Comparison of ENCODE assay signal across 8 cellular contexts in genomic region chr16:84820305-84820684, GRCh38. TPM values are rescaled to one million over a fixed set of nuclear protein-coding genes. Genes with fewer than 3 reads are reported as not detected.
A peak's percentile ranks its signal among the peaks of the same experiment; 100 is the strongest.
DNase-seq lines count a peak whose midpoint lies in the region; ATAC-seq, FAIRE-seq and TF ChIP-seq lines count a peak whose summit lies in the region.

No MANE protein-coding gene starts in this region.

- no peaks in the 10 kb centered on the region for H3K9me3 ChIP-seq in adipocyte (ENCODE audit: control insufficient read depth, low read length)
- H3K9me3 ChIP-seq in HepG2 (ENCODE audit: low read length): no peaks in the 10 kb centered on the region
- no peaks in the 10 kb centered on the region for H3K9me3 ChIP-seq in suprapubic skin

- CTCF ChIA-PET in HepG2 (lab: Yijun Ruan, JAX; ENCODE audit: low intra/inter-chr PET ratio, low total read pairs): no interaction called here

- TF ChIP-seq CTCF in HepG2 (CRISPR knock-in tag; IDR thresholded peaks at IDR 0.05) (no peak), suprapubic skin (IDR thresholded peaks at IDR 0.05) (no peak)

- POLR2A ChIA-PET in HepG2 (lab: Yijun Ruan, JAX): interaction anchor here (1.0 kb wide), 1 partner anchor 131 kb away, joined by 3 read pairs; no protein-coding TSS in a partner anchor

- peak overlapping the region; percentile 86 for H3K4me3 ChIP-seq in adipocyte (ENCODE audit: low read length)
- H3K4me3 ChIP-seq in HepG2 (replicated peaks in 1 of 3; ENCODE audit: insufficient read depth in 1 of 3, low read depth in 2 of 3, low read length in 3 of 3): peak overlapping the region in 1 of 3 experiments; percentile 62; a peak in 1 of 6 replicates
- H3K4me3 ChIP-seq in suprapubic skin: peak overlapping the region; percentile 57

- ATAC-seq in HepG2 (peak; percentile 7; the same call in 1 of the 3 replicates), HG02973 (IDR thresholded peaks at IDR 0.05; ENCODE audit: unreplicated experiment) (no peak), GM18520 (IDR thresholded peaks at IDR 0.05; ENCODE audit: unreplicated experiment) (no peak)

- H3K79me2 ChIP-seq in HepG2 (ENCODE audit: insufficient read depth, low read length): no peaks in the 10 kb centered on the region

- in situ Hi-C loops in HepG2 (cut with HindIII; ENCODE audit: extremely low pct_ligation_motif_present, low pct_unique_long_range_greater_than_20kb): no loop called here

- TF ChIP-seq POLR2A in HepG2 (IDR thresholded peaks at IDR 0.05; ENCODE audit: insufficient read depth in 1 of 2, low read depth in 2 of 2, low read length in 2 of 2): no peak
- no peak for TF ChIP-seq POLR2A in suprapubic skin (IDR thresholded peaks at IDR 0.05)

- FAIRE-seq in HepG2 (lab: Jason Lieb, UNC): no peak

- H3K4me1 ChIP-seq in adipocyte (ENCODE audit: control insufficient read depth, insufficient read depth, low read length) (peaks cover 40% of the 10 kb centered on the region), HepG2 (ENCODE audit: insufficient read depth, low read length) (peaks cover 27% of the 10 kb centered on the region), suprapubic skin (peaks cover 40% of the 10 kb centered on the region)

- H3K27ac ChIP-seq in HepG2 (ENCODE audit: extremely low read length, insufficient read depth, low read length): no peak overlapping the region
- peak overlapping the region; percentile 78 for H3K27ac ChIP-seq in suprapubic skin

- H3K27me3 ChIP-seq in adipocyte (replicated peaks; ENCODE audit: control insufficient read depth, insufficient read depth, low read length) (no peaks in the 10 kb centered on the region), HepG2 (ENCODE audit: control insufficient read depth in 1 of 2, insufficient read depth in 2 of 2, low read length in 2 of 2) (peaks cover 12 to 67% of the 10 kb centered on the region in 2 experiments), suprapubic skin (no peaks in the 10 kb centered on the region)

- H3K36me3 ChIP-seq in adipocyte (ENCODE audit: control insufficient read depth, insufficient read depth, low read length, severe bottlenecking): no peaks in the 10 kb centered on the region
- no peaks in the 10 kb centered on the region for H3K36me3 ChIP-seq in HepG2 (replicated peaks in 1 of 2; ENCODE audit: control insufficient read depth in 1 of 2, insufficient read depth in 2 of 2, low read length in 2 of 2)
- H3K36me3 ChIP-seq in suprapubic skin: no peaks in the 10 kb centered on the region

- intact Hi-C loops in HepG2 (cut with micrococcal nuclease; ENCODE audit: unreplicated experiment): no loop called here

- 0 out of 2 replicates have a peak, but pooled peaks cover 9% of the 10 kb centered on the region for H4K20me1 ChIP-seq in HepG2 (ENCODE audit: insufficient read depth, low read length)

- no TSS peak for BruUV-seq in HepG2 (replicated peaks; lab: Mats Ljungman, UMichigan)

- H3K9ac ChIP-seq in adipocyte (ENCODE audit: low read length) (peak overlapping the region; percentile 88), HepG2 (ENCODE audit: insufficient read depth, low read depth, low read length) (no peak overlapping the region)

- no peak for TF ChIP-seq RAD21 in HepG2 (CRISPR knock-in tag; IDR thresholded peaks at IDR 0.05)

- peak; percentile 11 for DNase-seq in SHP77 treated with DMSO at 0.1 percent for 48 hours (lab: John Stamatoyannopoulos, UW)
- no peak for DNase-seq in SHP77 (lab: John Stamatoyannopoulos, UW)
- peak; percentile 41 for DNase-seq in adipocyte (ENCODE audit: low read depth)
- DNase-seq in HepG2 (ENCODE audit: low spot score): no peak
- DNase-seq in suprapubic skin (ENCODE audit: low spot score in 2 of 2): no peak
- DNase-seq in COR-L47 (lab: John Stamatoyannopoulos, UW): no peak

- no peak overlapping the region for H2AFZ ChIP-seq in HepG2 (ENCODE audit: low read length)

- WGBS in HepG2 (ENCODE audit: low lambda C conversion rate): 6% methylated on average over 7 of the region's 8 CpGs
- 50% methylated on average over 8 of the region's 8 CpGs for WGBS in suprapubic skin

- peak overlapping the region; percentile 78 for H3K4me2 ChIP-seq in HepG2 (ENCODE audit: low read depth, low read length)

- no peak for TF ChIP-seq EP300 in HepG2 (IDR thresholded peaks at IDR 0.05; ENCODE audit: low read depth in 2 of 2, low read length in 2 of 2)
- no peak for TF ChIP-seq EP300 in HepG2 (CRISPR knock-in tag; IDR thresholded peaks at IDR 0.05; ENCODE audit: borderline replicate concordance)
- no peak for TF ChIP-seq EP300 in suprapubic skin (IDR thresholded peaks at IDR 0.05)

TF ChIP-seq in HepG2, 621 proteins besides CTCF, POLR2A, EP300 and RAD21 (continues in another document):
- TF ChIP-seq ZNF605 (CRISPR knock-in tag; IDR thresholded peaks at IDR 0.05) (0 out of 2 replicates have a peak, but pooled peaks have one; percentile 25), PBX3 (CRISPR knock-in tag; IDR thresholded peaks at IDR 0.05; ENCODE audit: borderline replicate concordance) (no peak), PAXIP1 (CRISPR knock-in tag; conservative IDR thresholded peaks at IDR 0.05) (no peak), ZNF713 (CRISPR knock-in tag; IDR thresholded peaks at IDR 0.05) (no peak), ZNF317 (CRISPR knock-in tag; IDR thresholded peaks at IDR 0.05) (no peak), ZNF264 (CRISPR knock-in tag; IDR thresholded peaks at IDR 0.05) (no peak)

RNA-seq across cellular contexts. Expression of gene CRISPLD2, which starts 0.5 kb away (rescaled TPM):
- total RNA-seq in HepG2 (2016; rRNA removed; fragmentation: Illumina TruSeq; extraction: Trizol): 0.14 and 0.31 TPM in 2 replicates
- not detected in 2 replicates for total RNA-seq in HepG2 (2016; cell fraction: cytosol; rRNA removed; fragmentation: Illumina TruSeq; extraction: Trizol; ENCODE audit: low read depth)
- 0.15 TPM in 2 replicates for total RNA-seq in HepG2 (2016; cell fraction: insoluble cytoplasmic fraction; rRNA removed; fragmentation: Illumina TruSeq; extraction: Trizol)
- not detected in 2 replicates for total RNA-seq in HepG2 (2016; cell fraction: membrane; rRNA removed; fragmentation: Illumina TruSeq; extraction: Trizol)
- not detected in 2 replicates for total RNA-seq in HepG2 (2016; cell fraction: nucleus; rRNA removed; fragmentation: Illumina TruSeq; extraction: Trizol)
- polyA plus RNA-seq in HepG2 (2011; rRNA removed): 0.04 and 0.25 TPM in 2 replicates
- 0.05 and 0.15 TPM in 2 replicates for polyA plus RNA-seq in HepG2 (2011; cell fraction: cytosol; rRNA removed)
- polyA plus RNA-seq in HepG2 (2011; cell fraction: nucleus; rRNA removed): 0.08 and 0.17 TPM in 2 replicates
- 0.07 and 0.31 TPM in 2 replicates for polyA plus RNA-seq in HepG2 (2012)
- polyA plus RNA-seq in HepG2 (2016; cell fraction: cytosol; fragmentation: Illumina TruSeq; extraction: Trizol; ENCODE audit: low read depth): not detected in 2 replicates
- not detected in 2 replicates for polyA plus RNA-seq in HepG2 (2016; cell fraction: insoluble cytoplasmic fraction; fragmentation: Illumina TruSeq; extraction: Trizol; ENCODE audit: low read depth)
- not detected in 2 replicates for polyA plus RNA-seq in HepG2 (2016; cell fraction: membrane; fragmentation: Illumina TruSeq; extraction: Trizol; ENCODE audit: low read depth)
- polyA plus RNA-seq in HepG2 (2016; cell fraction: nucleus; fragmentation: Illumina TruSeq; extraction: Trizol; ENCODE audit: insufficient read depth, low read depth): 0.33 TPM in 1 of 2 replicates, not detected in the other
- polyA minus RNA-seq in HepG2 (2011; rRNA and poly(A)+ RNA removed; ENCODE audit: low replicate concordance): 0.44 and 0.89 TPM in 2 replicates
- polyA minus RNA-seq in HepG2 (2011; cell fraction: cytosol; rRNA and poly(A)+ RNA removed): not detected in 2 replicates
- polyA minus RNA-seq in HepG2 (2011; cell fraction: nucleus; rRNA and poly(A)+ RNA removed): 0.25 and 0.77 TPM in 2 replicates
- total RNA-seq in suprapubic skin: 100 to 1,000 TPM in 1 of 4 donors, 10 to 100 TPM in 3; 54.9 to 109 (median 63.4) TPM

Comparison
In these comparisons a context has a peak if more than half of its experiments do, and no peak if none do; other contexts are left out.
1. DNase-seq: peak in SHP77 treated with DMSO at 0.1 percent for 48 hours (single experiment) and adipocyte (single experiment); none in SHP77 (0 of 2), HepG2 (single experiment), suprapubic skin (0 of 2) and COR-L47 (single experiment).
2. RNA of gene CRISPLD2, which starts 0.5 kb away (total RNA-seq): 54.9 to 109 TPM in suprapubic skin; 0.14 to 0.31 TPM in HepG2; every median in the first group is over 10 times any median in the second.